8 cellular contexts compared by ENCODE assay signal in genomic region chr6:110179406-110180227, GRCh38.
A peak's percentile ranks its signal among the peaks of the same experiment; 100 is the strongest.
DNase-seq lines count a peak whose midpoint lies in the region; ATAC-seq and FAIRE-seq lines count a peak whose summit lies in the region.

Gene WASF1, minus strand, starts transcription at chr6:110179670. Its CDS starts 52,069 bp downstream, at chr6:110127601.

- peak; percentile 94 for DNase-seq in AML-193 (lab: John Stamatoyannopoulos, UW)
- DNase-seq in GM19240 (ENCODE audit: insufficient read length, low spot score), result peak; percentile 56
- DNase-seq in NCI-H524 (lab: John Stamatoyannopoulos, UW), result peak; percentile 97 to 99
- peak; percentile 88 for DNase-seq in activated CD4-positive, alpha-beta T cell treated with anti-CD3 and anti-CD28 coated beads for 4 hours
- peak; percentile 98 for DNase-seq in kidney tubule cell (ENCODE audit: low spot score)
- DNase-seq in stimulated activated CD4-positive, alpha-beta T cell treated with anti-CD3 and anti-CD28 coated beads, Interleukin-1b, Interleukin-23, amount 100 ng/mL, for 1 hour (ENCODE audit: low read depth in 2 of 2), result peak; percentile 62 to 81

- ATAC-seq in HG03457 (IDR thresholded peaks at IDR 0.05; ENCODE audit: unreplicated experiment), result peak; percentile 91

- peak; percentile 86 for FAIRE-seq in colon (lab: Jason Lieb, UNC)

Comparison
In these comparisons a context has a peak if more than half of its experiments do, and no peak if none do; other contexts are left out.
1. Peak in every context shown above with its lines: DNase-seq and ATAC-seq.